2 cellular contexts compared by ENCODE assay signal in genomic region chr7:151984612-151985011, GRCh38.
A peak's percentile ranks its signal among the peaks of the same experiment; 100 is the strongest.
TF ChIP-seq lines count a peak whose summit lies in the region.

No MANE protein-coding gene starts in this region.

TF ChIP-seq in HepG2, 621 proteins besides CTCF, POLR2A, EP300 and RAD21:
- TF ChIP-seq ATF4 (CRISPR knock-in tag; IDR thresholded peaks at IDR 0.05), result no peak
- no peak for TF ChIP-seq ZNF550 (CRISPR knock-in tag; IDR thresholded peaks at IDR 0.05; ENCODE audit: borderline replicate concordance)
- no peak for TF ChIP-seq JARID2 (CRISPR knock-in tag; IDR thresholded peaks at IDR 0.05; ENCODE audit: insufficient replicate concordance)
- peak; percentile 54; the same call in 1 of the 2 replicates for TF ChIP-seq SMC3 (IDR thresholded peaks at IDR 0.05; ENCODE audit: low read length)
- peak; percentile 72 for TF ChIP-seq STAG1 (CRISPR knock-in tag; IDR thresholded peaks at IDR 0.05)

TF ChIP-seq in HCT116, 20 proteins besides CTCF, POLR2A, EP300 and RAD21:
- TF ChIP-seq EZH2phosphoT487 (IDR thresholded peaks at IDR 0.05; ENCODE audit: borderline replicate concordance) (no peak), MAX (IDR thresholded peaks at IDR 0.05) (no peak), REST (IDR thresholded peaks at IDR 0.05; ENCODE audit: low read depth) (no peak), JUND (IDR thresholded peaks at IDR 0.05) (no peak), EGR1 (IDR thresholded peaks at IDR 0.05; ENCODE audit: low read depth) (no peak), SIN3A (IDR thresholded peaks at IDR 0.05; ENCODE audit: low read depth) (no peak), ZNF274 (IDR thresholded peaks at IDR 0.05; ENCODE audit: low read depth, low read length) (no peak), ATF3 (IDR thresholded peaks at IDR 0.05) (no peak), SRF (IDR thresholded peaks at IDR 0.05; ENCODE audit: low read depth) (no peak), FOSL1 (IDR thresholded peaks at IDR 0.05; ENCODE audit: low read depth) (no peak), CBX3 (IDR thresholded peaks at IDR 0.05; ENCODE audit: low read depth) (no peak), SP1 (IDR thresholded peaks at IDR 0.05; ENCODE audit: low read depth) (no peak), CEBPB (IDR thresholded peaks at IDR 0.05; ENCODE audit: low read depth) (no peak), EZH2 (IDR thresholded peaks at IDR 0.05) (no peak)
